1 cellular context compared by ENCODE assay signal in genomic region chr2:216882876-216883275, GRCh38.
TF ChIP-seq lines count a peak whose summit lies in the region.

No MANE protein-coding gene starts in this region.

TF ChIP-seq in K562, 482 proteins besides CTCF, POLR2A, EP300 and RAD21 (continued from another document and continues in another):
- TF ChIP-seq TFAP4 (CRISPR knock-in tag; IDR thresholded peaks at IDR 0.05; ENCODE audit: borderline replicate concordance) (peak; percentile 68), MTA2 (IDR thresholded peaks at IDR 0.05; ENCODE audit: low read depth) (peak; percentile 55; the same call in 1 of the 2 replicates), DMBX1 (CRISPR knock-in tag; IDR thresholded peaks at IDR 0.05; ENCODE audit: borderline replicate concordance) (peak; percentile 60; the same call in 1 of the 2 replicates), FOXK2 (conservative IDR thresholded peaks at IDR 0.05 in 1 of 2, IDR thresholded peaks at IDR 0.05 in 1 of 2; ENCODE audit: low read depth in 2 of 2) (no peak), ZNF407 (IDR thresholded peaks at IDR 0.05; ENCODE audit: low read depth) (no peak), ESRRA (IDR thresholded peaks at IDR 0.05; ENCODE audit: borderline replicate concordance, low read depth) (no peak), ZNF408 (CRISPR knock-in tag; IDR thresholded peaks at IDR 0.05; ENCODE audit: low read depth) (no peak), HMBOX1 (IDR thresholded peaks at IDR 0.05) (peak; percentile 40; the same call in 1 of the 2 replicates), BCLAF1 (IDR thresholded peaks at IDR 0.05; ENCODE audit: borderline replicate concordance in 1 of 2, control insufficient read depth in 1 of 2, low read depth in 2 of 2, low read length in 1 of 2) (no peak), ZNF395 (CRISPR knock-in tag; IDR thresholded peaks at IDR 0.05) (peak; percentile 59; the same call in 1 of the 2 replicates), KLF16 (IDR thresholded peaks at IDR 0.05) (peak; percentile 44; the same call in 1 of the 2 replicates), RNF219 (CRISPR knock-in tag; IDR thresholded peaks at IDR 0.05) (no peak), RFX5 (IDR thresholded peaks at IDR 0.05; ENCODE audit: low read depth, low read length) (no peak), CBFA2T3 (IDR thresholded peaks at IDR 0.05) (peak; percentile 84), NUFIP1 (IDR thresholded peaks at IDR 0.05; ENCODE audit: partially characterized antibody) (no peak), PHTF2 (CRISPR knock-in tag; IDR thresholded peaks at IDR 0.05) (no peak), MBD2 (IDR thresholded peaks at IDR 0.05; ENCODE audit: borderline replicate concordance, low read depth) (no peak), ZNF696 (CRISPR knock-in tag; conservative IDR thresholded peaks at IDR 0.05) (no peak), BRF2 (IDR thresholded peaks at IDR 0.05; ENCODE audit: borderline replicate concordance, insufficient read depth, insufficient read length) (no peak), ZKSCAN3 (CRISPR knock-in tag; IDR thresholded peaks at IDR 0.05) (no peak), BDP1 (IDR thresholded peaks at IDR 0.05; ENCODE audit: insufficient read depth, insufficient read length) (no peak), ZNF445 (CRISPR knock-in tag; IDR thresholded peaks at IDR 0.05; ENCODE audit: low read depth) (no peak), ZNF324 (CRISPR knock-in tag; IDR thresholded peaks at IDR 0.05) (no peak), L3MBTL2 (IDR thresholded peaks at IDR 0.05) (0 out of 2 replicates have a peak, but pooled peaks have one; percentile 27), CTCFL (IDR thresholded peaks at IDR 0.05; ENCODE audit: borderline replicate concordance, insufficient read depth, low read depth, low read length, poor library complexity, severe bottlenecking) (no peak), ZNF384 (IDR thresholded peaks at IDR 0.05; ENCODE audit: low read depth, low read length) (no peak), ARID1B (IDR thresholded peaks at IDR 0.05) (peak; percentile 87), ILF3 (IDR thresholded peaks at IDR 0.05; ENCODE audit: borderline replicate concordance) (no peak), FOXP1 (CRISPR knock-in tag; IDR thresholded peaks at IDR 0.05) (no peak), MAZ (CRISPR knock-in tag; conservative IDR thresholded peaks at IDR 0.05 in 1 of 2, IDR thresholded peaks at IDR 0.05 in 1 of 2) (peak in 1 of 2 experiments; percentile 17; a peak in 1 of 4 replicates), HNRNPL (IDR thresholded peaks at IDR 0.05; ENCODE audit: low read depth, low read length) (no peak), CREB3L1 (IDR thresholded peaks at IDR 0.05; ENCODE audit: borderline replicate concordance, low read depth) (no peak), CBFA2T2 (conservative IDR thresholded peaks at IDR 0.05) (peak; percentile 73), ZNF175 (CRISPR knock-in tag; IDR thresholded peaks at IDR 0.05; ENCODE audit: low read depth) (peak; percentile 60; the same call in 1 of the 2 replicates)
